ENCODE assay signal across 1 cellular context in genomic region chr10:103281753-103282152, GRCh38.
TF ChIP-seq lines count a peak whose summit lies in the region.

No MANE protein-coding gene starts in this region.

TF ChIP-seq in K562, 482 proteins besides CTCF, POLR2A, EP300 and RAD21:
- TF ChIP-seq HDAC2 (IDR thresholded peaks at IDR 0.05): no peak
- no peak for TF ChIP-seq CTBP1 (IDR thresholded peaks at IDR 0.05; ENCODE audit: borderline replicate concordance)
- peak in 2 of 3 experiments; percentile 39 to 66 for TF ChIP-seq YY1 (IDR thresholded peaks at IDR 0.05; ENCODE audit: borderline replicate concordance in 1 of 3, control insufficient read depth in 1 of 3, extremely low read depth in 1 of 3, insufficient read depth in 3 of 3, insufficient read length in 1 of 3, insufficient replicate concordance in 2 of 3, low read depth in 1 of 3, low read length in 2 of 3)
- TF ChIP-seq CCAR2 (IDR thresholded peaks at IDR 0.05; ENCODE audit: low read depth, low read length): no peak
- TF ChIP-seq VEZF1 (CRISPR knock-in tag; IDR thresholded peaks at IDR 0.05): no peak
- no peak for TF ChIP-seq ZNF274 (IDR thresholded peaks at IDR 0.05; ENCODE audit: borderline replicate concordance, low read depth, low read length)
- no peak for TF ChIP-seq MYC (IDR thresholded peaks at IDR 0.05; ENCODE audit: low read depth, low read length)
- no peak for TF ChIP-seq MYC (CRISPR knock-in tag; IDR thresholded peaks at IDR 0.05; ENCODE audit: borderline replicate concordance, low read depth)
